ENCODE assay signal across 9 cellular contexts in the genomic region with DNA sequence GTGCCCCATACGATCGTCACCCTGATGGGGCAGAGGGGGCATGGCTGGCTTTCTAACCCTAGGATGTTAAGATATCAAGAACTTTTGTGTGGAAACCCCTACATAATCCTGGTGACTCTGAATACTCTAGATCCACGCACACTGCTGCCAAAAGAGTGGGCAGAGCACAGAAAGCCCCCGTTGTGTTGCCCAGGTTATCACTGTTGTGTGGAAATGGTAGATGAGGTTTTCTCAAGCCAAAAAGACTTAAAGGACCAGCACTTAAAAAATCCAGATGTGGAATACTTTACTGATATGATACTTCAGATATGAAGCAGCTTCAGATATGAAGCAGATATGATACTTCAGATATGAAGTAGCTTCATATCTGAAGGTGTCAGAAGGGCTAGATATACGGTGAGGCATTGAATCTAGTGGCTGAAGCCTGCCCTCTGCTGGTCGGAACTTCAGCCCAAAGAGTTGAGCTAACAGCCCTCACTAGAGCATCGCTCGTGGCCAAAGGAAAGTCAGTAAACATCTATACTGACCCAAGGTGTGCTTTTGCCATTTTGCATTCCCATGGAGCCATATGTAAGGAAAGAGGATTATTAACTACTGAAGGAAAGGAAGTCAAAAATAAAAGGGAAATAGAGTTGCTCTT.
A peak's percentile ranks its signal among the peaks of the same experiment; 100 is the strongest.
DNase-seq lines count a peak whose midpoint lies in the region; ATAC-seq and TF ChIP-seq lines count a peak whose summit lies in the region.
"Had no signal": no experiment of that assay in that cellular context is flagged by ENCODE, and none has a peak within 500 bp of the region (broad histone marks: within the 10 kb centered on the region; RNA-seq: fewer than 3 reads in every experiment).

No MANE protein-coding gene starts in this region.

- DNase-seq in HFF-Myc (ENCODE audit: extremely low read depth, low read depth) = no peak
- peak; percentile 14 for DNase-seq in fibroblast of villous mesenchyme (ENCODE audit: low read depth)
- peak; percentile 12 for DNase-seq in stimulated activated CD8-positive, alpha-beta memory T cell treated with anti-CD3 and anti-CD28 coated beads, Interleukin-15, amount 100 ng/mL, for 24 hours (ENCODE audit: low read depth)
- no peak for DNase-seq in H7
- no peak for DNase-seq in SKM-1 treated with dmso at 0.1 percent for 144 hours (lab: John Stamatoyannopoulos, UW; ENCODE audit: unreplicated experiment)

- peak; percentile 61 for TF ChIP-seq CTCF in HFF-Myc (IDR thresholded peaks at IDR 0.05; ENCODE audit: low read depth, low read length, missing control alignments)
- peak; percentile 77 for TF ChIP-seq CTCF in VCaP (conservative IDR thresholded peaks at IDR 0.05)
- TF ChIP-seq CTCF in fibroblast of villous mesenchyme (IDR thresholded peaks at IDR 0.05; ENCODE audit: insufficient read depth, low read depth, low read length) = peak; percentile 45

- no peak for ATAC-seq in GM21529 (IDR thresholded peaks at IDR 0.05; ENCODE audit: unreplicated experiment)
- ATAC-seq in GM19467 (IDR thresholded peaks at IDR 0.05; ENCODE audit: unreplicated experiment) = no peak

- H3K4me3 ChIP-seq in HFF-Myc (replicated peaks; ENCODE audit: low read depth, low read length) (no peak overlapping the region), fibroblast of villous mesenchyme (ENCODE audit: low read depth, low read length) (no peak overlapping the region), H7 (ENCODE audit: insufficient read depth, low read depth, low read length) (no peak overlapping the region)

- no peaks in the 10 kb centered on the region for H3K27me3 ChIP-seq in H7 (ENCODE audit: control insufficient read depth, insufficient read depth, low read length)

- H3K36me3 ChIP-seq in H7 (replicated peaks; ENCODE audit: control insufficient read depth, insufficient read depth, low read length) = no peaks in the 10 kb centered on the region

- H3K27ac ChIP-seq in VCaP = no peak overlapping the region
- H3K27ac ChIP-seq: HL-60 had no signal

Comparison
In these comparisons a context has a peak if more than half of its experiments do, and no peak if none do; other contexts are left out.
1. DNase-seq: peak in fibroblast of villous mesenchyme (single experiment) and stimulated activated CD8-positive, alpha-beta memory T cell treated with anti-CD3 and anti-CD28 coated beads, Interleukin-15, amount 100 ng/mL, for 24 hours (single experiment); none in HFF-Myc (single experiment), H7 (single experiment) and SKM-1 treated with dmso at 0.1 percent for 144 hours (single experiment).
2. Peak in every context shown above with its lines, with median percentiles within 50 percentile points of each other: CTCF ChIP-seq.